ENCODE assay signal across 11 cellular contexts in genomic region chr2:96648306-96648705, GRCh38. TPM values are rescaled to one million over a fixed set of nuclear protein-coding genes. Genes with fewer than 3 reads are reported as not detected.
"Had no signal": no experiment of that assay in that cellular context is flagged by ENCODE, and none has a peak within 500 bp of the region (broad histone marks: within the 10 kb centered on the region; RNA-seq: fewer than 3 reads in every experiment).

No MANE protein-coding gene starts in this region.

- H3K9me3 Mint-ChIP-seq: HFFc6 had no signal

- ATAC-seq: HCT116 had no signal

- H3K27ac Mint-ChIP-seq: HFFc6 had no signal

- H3K4me3 Mint-ChIP-seq: HFFc6 had no signal

- H3K27ac ChIP-seq: GM23248, HL-60, KMS-11 had no signal

- H3K36me3 ChIP-seq: HAP-1 had no signal

- H3K9me3 ChIP-seq: HAP-1 had no signal

- H3K4me1 ChIP-seq: HAP-1 had no signal

- DNase-seq: GM23248, GOT3, H7, HFFc6, KBM-7 had no signal

- H3K4me3 ChIP-seq: GM23248, HAP-1 had no signal

RNA-seq across cellular contexts. Expression of gene FER1L5, which starts 5.7 kb away (rescaled TPM):
- total RNA-seq: H4, HFFc6, HT1080 had no signal
